ENCODE assay signal across 29 cellular contexts in genomic region chr2:195437521-195437920, GRCh38.
"Had no signal": no experiment of that assay in that cellular context is flagged by ENCODE, and none has a peak within 500 bp of the region (broad histone marks: within the 10 kb centered on the region; RNA-seq: fewer than 3 reads in every experiment).

No MANE protein-coding gene starts in this region.

- H3K36me3 ChIP-seq: colonic mucosa, esophagus muscularis mucosa, esophagus squamous epithelium, gastrocnemius medialis, gastroesophageal sphincter, heart left ventricle, heart right ventricle had no signal

- H3K27me3 ChIP-seq: colonic mucosa, dorsolateral prefrontal cortex, esophagus muscularis mucosa, esophagus squamous epithelium, foreskin keratinocyte, gastrocnemius medialis, gastroesophageal sphincter, heart left ventricle, heart right ventricle had no signal

- DNase-seq: colonic mucosa; cortex of kidney; dermis blood vessel endothelial cell; dorsolateral prefrontal cortex; effector CD4-positive, alpha-beta T cell; effector CD8-positive, alpha-beta T cell; effector memory CD4-positive, alpha-beta T cell; effector memory CD8-positive, alpha-beta T cell; endodermal cell; erythroblast; esophagus squamous epithelium; foreskin fibroblast; foreskin keratinocyte; foreskin melanocyte; gastrocnemius medialis; glutamatergic neuron; head of caudate nucleus; heart left ventricle; heart right ventricle had no signal

- H3K4me3 ChIP-seq: colonic mucosa, coronary artery, dorsolateral prefrontal cortex, esophagus muscularis mucosa, esophagus squamous epithelium, gastrocnemius medialis, gastroesophageal sphincter, heart left ventricle, heart right ventricle had no signal

- H3K27ac ChIP-seq: colonic mucosa, coronary artery, dorsolateral prefrontal cortex, epithelial cell of prostate, esophagus muscularis mucosa, esophagus squamous epithelium, foreskin keratinocyte, gastrocnemius medialis, gastroesophageal sphincter, heart left ventricle, heart right ventricle had no signal

- H3K9me3 ChIP-seq: colonic mucosa had no signal

- H3K27me3 Mint-ChIP-seq: dendritic cell treated with granulocyte-macrophage colony-stimulating factor and Interleukin-4, amounts not matched to agents 40 ng/mL and 50 ng/mL, for 4 days; effector memory CD8-positive, alpha-beta T cell had no signal

- H3K27ac Mint-ChIP-seq: dendritic cell treated with granulocyte-macrophage colony-stimulating factor and Interleukin-4, amounts not matched to agents 40 ng/mL and 50 ng/mL, for 4 days; effector memory CD8-positive, alpha-beta T cell; endodermal cell had no signal

- FAIRE-seq: colon, endometrium, endothelial cell of umbilical vein, frontal cortex had no signal

- ATAC-seq: effector memory CD8-positive, alpha-beta T cell; esophagus mucosa; foreskin keratinocyte; gastrocnemius medialis; gastroesophageal sphincter; heart left ventricle; heart right ventricle had no signal

- H3K4me3 Mint-ChIP-seq: dendritic cell treated with granulocyte-macrophage colony-stimulating factor and Interleukin-4, amounts not matched to agents 40 ng/mL and 50 ng/mL, for 4 days; effector memory CD8-positive, alpha-beta T cell; endodermal cell had no signal

- H3K4me1 ChIP-seq: colonic mucosa, esophagus muscularis mucosa, esophagus squamous epithelium, foreskin keratinocyte, gastrocnemius medialis, gastroesophageal sphincter, heart left ventricle, heart right ventricle had no signal
